In genomic region chrX:40573763-40574162, GRCh38 we compare ENCODE assay signal across 1 cellular context.
TF ChIP-seq lines count a peak whose summit lies in the region.

No MANE protein-coding gene starts in this region.

TF ChIP-seq in GM12878, 131 proteins besides CTCF, POLR2A, EP300 and RAD21 (continued from another document):
- TF ChIP-seq E2F8 (IDR thresholded peaks at IDR 0.05; ENCODE audit: low read depth, partially characterized antibody) (no peak), TAF1 (IDR thresholded peaks at IDR 0.05; ENCODE audit: borderline replicate concordance, low read depth, low read length) (no peak), NBN (IDR thresholded peaks at IDR 0.05) (no peak), SMC3 (IDR thresholded peaks at IDR 0.05; ENCODE audit: borderline replicate concordance, low read length) (peak; percentile 54; the same call in 1 of the 2 replicates)
